Comparison of ENCODE assay signal across 19 cellular contexts in the genomic region with DNA sequence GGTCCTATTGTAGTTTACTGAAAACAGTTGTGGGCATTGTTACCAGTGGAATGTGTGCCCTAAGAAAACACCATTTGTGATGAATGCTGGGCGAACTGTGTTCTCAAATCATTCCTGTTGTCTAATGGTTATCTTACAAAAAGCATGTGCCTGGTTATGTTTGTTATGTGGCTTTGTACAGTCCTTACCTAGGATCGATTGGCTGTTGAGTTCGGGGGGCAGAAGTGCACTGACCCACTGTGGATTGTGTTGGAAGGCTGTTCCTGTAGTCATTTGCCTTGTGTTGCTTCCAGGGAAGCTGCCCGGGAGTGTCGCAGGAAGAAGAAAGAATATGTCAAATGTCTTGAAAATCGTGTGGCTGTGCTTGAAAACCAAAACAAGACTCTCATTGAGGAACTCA.
DNase-seq lines count a peak whose midpoint lies in the region; ATAC-seq and TF ChIP-seq lines count a peak whose summit lies in the region.
"Had no signal": no experiment of that assay in that cellular context is flagged by ENCODE, and none has a peak within 500 bp of the region (broad histone marks: within the 10 kb centered on the region; RNA-seq: fewer than 3 reads in every experiment).

No MANE protein-coding gene starts in this region.

- no peaks in the 10 kb centered on the region for H3K36me3 ChIP-seq in SJSA1
- H3K36me3 ChIP-seq: gastrocnemius medialis had no signal

- H3K9me3 Mint-ChIP-seq in neural crest cell = no peaks in the 10 kb centered on the region
- H3K9me3 Mint-ChIP-seq in activated CD8-positive, alpha-beta memory T cell treated with anti-CD3 and anti-CD28 coated beads, Interleukin-2, amount 10 ng/mL, durations not matched to agents 7 days and 5 days (ENCODE audit: low read depth) = no peaks in the 10 kb centered on the region
- H3K9me3 Mint-ChIP-seq: activated B cell treated with CpG ODN at 0.5 μM for 24 hours; activated naive CD4-positive, alpha-beta T cell treated with anti-CD3 and anti-CD28 coated beads, Interleukin-2, amount 50 U/mL, for 72 hours had no signal

- CTCF ChIA-PET in activated CD8-positive, alpha-beta memory T cell treated with anti-CD3 and anti-CD28 coated beads, Interleukin-2, amount 10 ng/mL, durations not matched to agents 7 days and 5 days (lab: Charles Lee) = interaction anchor here (1.2 to 3.5 kb wide), 3 partner anchors 15 to 84 kb away, joined by 4 to 22 read pairs (median 7); a partner anchor contains a TSS

- H3K4me3 ChIP-seq in SJSA1 = no peak overlapping the region
- H3K4me3 ChIP-seq: gastrocnemius medialis, lung, spleen had no signal

- peaks cover 25% of the 10 kb centered on the region for H3K4me1 Mint-ChIP-seq in neural crest cell
- H3K4me1 Mint-ChIP-seq in activated CD8-positive, alpha-beta memory T cell treated with anti-CD3 and anti-CD28 coated beads, Interleukin-2, amount 10 ng/mL, durations not matched to agents 7 days and 5 days = peaks cover 56% of the 10 kb centered on the region

- DNase-seq in DMS114 treated with DMSO at 0.1 percent for 48 hours (lab: John Stamatoyannopoulos, UW; ENCODE audit: unreplicated experiment) (peak; percentile 49), SJSA1 (ENCODE audit: low read depth in 1 of 2, low spot score in 2 of 2) (no peak), neural crest cell (ENCODE audit: low read depth, low spot score) (no peak), SW480 (ENCODE audit: low spot score) (no peak), NCI-H2171 (lab: John Stamatoyannopoulos, UW) (no peak)
- no peak for DNase-seq in activated CD8-positive, alpha-beta memory T cell treated with anti-CD3 and anti-CD28 coated beads, Interleukin-2, amount 10 ng/mL, durations not matched to agents 7 days and 5 days
- DNase-seq: activated B cell treated with CpG ODN at 0.5 μM for 24 hours; activated CD8-positive, alpha-beta memory T cell treated with anti-CD3 and anti-CD28 coated beads, Interleukin-2, amount 50 U/mL, for 4 hours; central memory CD4-positive, alpha-beta T cell; gastrocnemius medialis; Kasumi-1; posterior cingulate gyrus; spleen; stimulated activated naive CD8-positive, alpha-beta T cell treated with anti-CD3 and anti-CD28 coated beads, Interleukin-15, Interleukin-2, amounts not matched to agents 100 U/mL and 50 U/mL, for 24 hours had no signal

- no peak overlapping the region for H3K4me3 Mint-ChIP-seq in neural crest cell
- H3K4me3 Mint-ChIP-seq in activated CD8-positive, alpha-beta memory T cell treated with anti-CD3 and anti-CD28 coated beads, Interleukin-2, amount 10 ng/mL, durations not matched to agents 7 days and 5 days = no peak overlapping the region
- H3K4me3 Mint-ChIP-seq: activated B cell treated with CpG ODN at 0.5 μM for 24 hours, B cell had no signal

- peaks cover 25% of the 10 kb centered on the region for H3K4me1 ChIP-seq in SJSA1 (replicated peaks)

- no peaks in the 10 kb centered on the region for H3K9me3 ChIP-seq in SJSA1 (replicated peaks)
- H3K9me3 ChIP-seq: gastrocnemius medialis, spleen had no signal

- ATAC-seq in activated CD8-positive, alpha-beta memory T cell treated with anti-CD3 and anti-CD28 coated beads, Interleukin-2, amount 10 ng/mL, durations not matched to agents 7 days and 5 days = no peak
- ATAC-seq: activated naive CD4-positive, alpha-beta T cell treated with anti-CD3 and anti-CD28 coated beads, Interleukin-2, amount 50 U/mL, for 72 hours; gastrocnemius medialis; stimulated activated naive CD8-positive, alpha-beta T cell treated with anti-CD3 and anti-CD28 coated beads, Interleukin-15, Interleukin-2, amounts not matched to agents 100 U/mL and 50 U/mL, for 24 hours had no signal

- peaks cover 2% of the 10 kb centered on the region for H3K36me3 Mint-ChIP-seq in neural crest cell (ENCODE audit: low read depth)
- H3K36me3 Mint-ChIP-seq in activated CD8-positive, alpha-beta memory T cell treated with anti-CD3 and anti-CD28 coated beads, Interleukin-2, amount 10 ng/mL, durations not matched to agents 7 days and 5 days = peaks cover 65% of the 10 kb centered on the region

- no peak for TF ChIP-seq CTCF in neural crest cell (conservative IDR thresholded peaks at IDR 0.05)

- peak overlapping the region; percentile 22 for H3K27ac ChIP-seq in SJSA1
- H3K27ac ChIP-seq in layer of hippocampus (ENCODE audit: low read depth, low read length) = peak overlapping the region; percentile 23
- H3K27ac ChIP-seq: gastrocnemius medialis, HL-60 had no signal

- no peaks in the 10 kb centered on the region for H3K27me3 ChIP-seq in SJSA1 (replicated peaks)
- H3K27me3 ChIP-seq in layer of hippocampus (ENCODE audit: control insufficient read depth, insufficient read depth, low read length) = no peaks in the 10 kb centered on the region
- H3K27me3 ChIP-seq: gastrocnemius medialis, spleen had no signal

- H3K27me3 Mint-ChIP-seq in neural crest cell (ENCODE audit: low read depth) = no peaks in the 10 kb centered on the region
- H3K27me3 Mint-ChIP-seq in activated CD8-positive, alpha-beta memory T cell treated with anti-CD3 and anti-CD28 coated beads, Interleukin-2, amount 10 ng/mL, durations not matched to agents 7 days and 5 days = no peaks in the 10 kb centered on the region
- H3K27me3 Mint-ChIP-seq: activated B cell treated with CpG ODN at 0.5 μM for 24 hours, B cell had no signal

- peak overlapping the region; percentile 90 for H3K27ac Mint-ChIP-seq in neural crest cell (ENCODE audit: unreplicated experiment)
- no peak overlapping the region for H3K27ac Mint-ChIP-seq in activated CD8-positive, alpha-beta memory T cell treated with anti-CD3 and anti-CD28 coated beads, Interleukin-2, amount 10 ng/mL, durations not matched to agents 7 days and 5 days
- H3K27ac Mint-ChIP-seq: activated B cell treated with CpG ODN at 0.5 μM for 24 hours, B cell had no signal
